ENCODE assay signal across 24 cellular contexts in genomic region chr11:33027846-33028536, GRCh38. TPM values are rescaled to one million over a fixed set of nuclear protein-coding genes. Genes with fewer than 3 reads are reported as not detected.
A peak's percentile ranks its signal among the peaks of the same experiment; 100 is the strongest.
DNase-seq lines count a peak whose midpoint lies in the region; ATAC-seq and TF ChIP-seq lines count a peak whose summit lies in the region.
"Had no signal": no experiment of that assay in that cellular context is flagged by ENCODE, and none has a peak within 500 bp of the region (broad histone marks: within the 10 kb centered on the region; RNA-seq: fewer than 3 reads in every experiment).

No MANE protein-coding gene starts in this region.

- no peaks in the 10 kb centered on the region for H3K4me1 Mint-ChIP-seq in T-cell
- H3K4me1 Mint-ChIP-seq: CD8-positive, alpha-beta memory T cell; IgD-negative memory B cell had no signal

- CTCF ChIA-PET in SK-N-SH (lab: Yijun Ruan, JAX) (interaction anchor here (1.8 kb wide), 1 partner anchor 38 kb away, joined by 5 read pairs; no protein-coding TSS in a partner anchor), T-cell (lab: Charles Lee) (no interaction called here)

- H4K20me1 ChIP-seq in SK-N-SH (ENCODE audit: insufficient read depth) = no peaks in the 10 kb centered on the region
- peaks cover 3% of the 10 kb centered on the region for H4K20me1 ChIP-seq in osteoblast (ENCODE audit: insufficient read depth, low read length)

- TF ChIP-seq EP300 in SK-N-SH (IDR thresholded peaks at IDR 0.05; ENCODE audit: borderline replicate concordance in 1 of 2, low read depth in 1 of 2, low read length in 1 of 2) = peak in 1 of 2 experiments; percentile 61; a peak in 1 of 4 replicates

- DNase-seq in ELR (ENCODE audit: low read depth) (peak; percentile 35), SK-N-SH (no peak), fibroblast of peridontal ligament (ENCODE audit: extremely low read depth) (peak; percentile 26), osteoblast (ENCODE audit: insufficient read length, low spot score, missing footprints) (no peak), SK-N-DZ (ENCODE audit: low spot score) (no peak), T-cell (no peak)
- DNase-seq: CD8-positive, alpha-beta memory T cell; cerebellar nuclear complex; DMS79; lower lobe of right lung; MG63; NCI-H1436; NCI-H2171; NCI-H774; nucleus accumbens; Right ventricle myocardium superior; stimulated activated CD4-positive, alpha-beta T cell treated with anti-CD3 and anti-CD28 coated beads, Interleukin-4, amount 100 ng/mL, for 4 hours; stomach; T-helper 17 cell; upper lobe of left lung had no signal

- H3K9me3 Mint-ChIP-seq in T-cell = no peaks in the 10 kb centered on the region
- H3K9me3 Mint-ChIP-seq: CD8-positive, alpha-beta memory T cell; IgD-negative memory B cell had no signal

- no peak overlapping the region for H3K27ac Mint-ChIP-seq in T-cell
- H3K27ac Mint-ChIP-seq: CD8-positive, alpha-beta memory T cell; IgD-negative memory B cell; T-helper 17 cell had no signal

- no peaks in the 10 kb centered on the region for H3K9me2 ChIP-seq in SK-N-SH

- no peak for ATAC-seq in GM21723 (IDR thresholded peaks at IDR 0.05; ENCODE audit: unreplicated experiment)
- ATAC-seq in T-cell (replicated peaks in 1 of 4) = no peak
- ATAC-seq in HG03378 (IDR thresholded peaks at IDR 0.05; ENCODE audit: unreplicated experiment) = no peak
- ATAC-seq: lower lobe of right lung, T-helper 17 cell had no signal

- H3K9ac ChIP-seq in SK-N-SH = no peak overlapping the region

- no peak for TF ChIP-seq CTCF in SK-N-SH (IDR thresholded peaks at IDR 0.05)
- TF ChIP-seq CTCF in osteoblast (IDR thresholded peaks at IDR 0.05; ENCODE audit: extremely low read depth, low read depth, low read length) = no peak

- no peaks in the 10 kb centered on the region for H3K27me3 ChIP-seq in SK-N-SH (ENCODE audit: insufficient read depth)
- H3K27me3 ChIP-seq in osteoblast (ENCODE audit: insufficient read depth, low read length) = no peaks in the 10 kb centered on the region
- H3K27me3 ChIP-seq: MG63, stomach, upper lobe of left lung had no signal

- peaks cover 13 to 23% of the 10 kb centered on the region in 2 experiments for H3K36me3 ChIP-seq in SK-N-SH (replicated peaks in 1 of 2; ENCODE audit: control insufficient read depth in 1 of 2, insufficient read depth in 2 of 2, low read length in 1 of 2)
- peaks cover 9% of the 10 kb centered on the region for H3K36me3 ChIP-seq in osteoblast (ENCODE audit: insufficient read depth, low read length)
- H3K36me3 ChIP-seq: lower lobe of right lung, MG63, upper lobe of left lung had no signal

- H2AFZ ChIP-seq in SK-N-SH (ENCODE audit: low read depth) (no peak overlapping the region), osteoblast (ENCODE audit: low read length) (no peak overlapping the region)

- H3K4me1 ChIP-seq in SK-N-SH (ENCODE audit: control insufficient read depth in 1 of 2, insufficient read depth in 2 of 2, low read depth in 1 of 2, low read length in 1 of 2) (peaks cover 2 to 26% of the 10 kb centered on the region in 2 experiments), osteoblast (ENCODE audit: insufficient read depth, low read length) (peaks cover 19% of the 10 kb centered on the region)
- H3K4me1 ChIP-seq: lower lobe of right lung, stomach, upper lobe of left lung had no signal

- H3K4me3 Mint-ChIP-seq in T-cell = no peak overlapping the region
- H3K4me3 Mint-ChIP-seq: CD8-positive, alpha-beta memory T cell; IgD-negative memory B cell; T-helper 17 cell had no signal

- H3K4me2 ChIP-seq in SK-N-SH (peak overlapping the region; percentile 67), osteoblast (ENCODE audit: insufficient read depth, low read length) (peak overlapping the region; percentile 34)

- 51% methylated on average over 4 of the region's 4 CpGs for WGBS in SK-N-SH (ENCODE audit: low lambda C conversion rate)

- H3K27ac ChIP-seq in SK-N-SH (ENCODE audit: low read depth in 2 of 2, low read length in 1 of 2) = peak overlapping the region; percentile 65 to 79; a peak in 3 of 4 replicates
- no peak overlapping the region for H3K27ac ChIP-seq in osteoblast (ENCODE audit: low read depth, low read length)
- H3K27ac ChIP-seq: HL-60, lower lobe of right lung, stomach, upper lobe of left lung had no signal

- peaks cover 0 to 8% of the 10 kb centered on the region in 2 donors for H3K27me3 Mint-ChIP-seq in T-cell

- POLR2A ChIA-PET in SK-N-SH (lab: Yijun Ruan, JAX) (interaction anchor here (1.3 kb wide), 1 partner anchor 11 kb away, joined by 4 read pairs; the partner anchor contains the start of gene TCP11L1), T-cell (lab: Charles Lee) (interaction anchor here in 1 of 2 donors (0.6 kb wide), 1 partner anchor 97 kb away, joined by 4 read pairs; no protein-coding TSS in a partner anchor)

- peaks cover 28% of the 10 kb centered on the region for H3K79me2 ChIP-seq in SK-N-SH (ENCODE audit: insufficient read depth)
- H3K79me2 ChIP-seq in osteoblast (ENCODE audit: insufficient read depth, low read length) = peaks cover 12% of the 10 kb centered on the region

- H3K9me3 ChIP-seq in SK-N-SH (no peaks in the 10 kb centered on the region), osteoblast (ENCODE audit: low read depth, low read length) (no peaks in the 10 kb centered on the region)
- H3K9me3 ChIP-seq: lower lobe of right lung, MG63, stomach, upper lobe of left lung had no signal

- no peak for TF ChIP-seq RAD21 in SK-N-SH (IDR thresholded peaks at IDR 0.05; ENCODE audit: low read length)

- H3F3A ChIP-seq in SK-N-SH (replicated peaks; ENCODE audit: insufficient read depth) = peaks cover 31% of the 10 kb centered on the region

- H3K4me3 ChIP-seq in SK-N-SH (ENCODE audit: low read depth in 2 of 2, low read length in 1 of 2) = peak overlapping the region in 1 of 2 experiments; percentile 43; a peak in 2 of 4 replicates
- no peak overlapping the region for H3K4me3 ChIP-seq in osteoblast (ENCODE audit: insufficient read depth, low read length)
- H3K4me3 ChIP-seq: lower lobe of right lung, MG63, stomach, upper lobe of left lung had no signal

- no peaks in the 10 kb centered on the region for H3K36me3 Mint-ChIP-seq in T-cell
- H3K36me3 Mint-ChIP-seq: CD8-positive, alpha-beta memory T cell had no signal

TF ChIP-seq in SK-N-SH, 30 proteins besides CTCF, POLR2A, EP300 and RAD21:
- no peak for TF ChIP-seq USF2 (IDR thresholded peaks at IDR 0.05; ENCODE audit: borderline replicate concordance, low read depth, low read length)
- peak; percentile 65 for TF ChIP-seq JUND (IDR thresholded peaks at IDR 0.05)
- TF ChIP-seq FOSL2 (IDR thresholded peaks at IDR 0.05; ENCODE audit: borderline replicate concordance, low read depth) = peak; percentile 70; the same call in 1 of the 2 replicates
- peak; percentile 78; the same call in 1 of the 2 replicates for TF ChIP-seq TEAD4 (IDR thresholded peaks at IDR 0.05; ENCODE audit: borderline replicate concordance, insufficient read depth)
- 0 out of 2 replicates have a peak, but pooled peaks have one; percentile 28 for TF ChIP-seq POLR2AphosphoS5 (IDR thresholded peaks at IDR 0.05; ENCODE audit: low read depth, low read length)
- no peak for TF ChIP-seq CHD2 (IDR thresholded peaks at IDR 0.05; ENCODE audit: low read length, partially characterized antibody)
- TF ChIP-seq PBX3 (IDR thresholded peaks at IDR 0.05) = peak; percentile 88
- peak; percentile 83 for TF ChIP-seq TCF12 (IDR thresholded peaks at IDR 0.05)
- peak; percentile 38; the same call in 1 of the 2 replicates for TF ChIP-seq RXRA (IDR thresholded peaks at IDR 0.05; ENCODE audit: borderline replicate concordance, low read depth)
- no peak for TF ChIP-seq SIN3A (IDR thresholded peaks at IDR 0.05; ENCODE audit: borderline replicate concordance, low read depth, low read length)

RNA-seq across cellular contexts. Expression of gene TCP11L1, which starts 11.4 kb away (rescaled TPM):
- polyA plus RNA-seq in SK-N-SH (2012; rRNA removed) = 12.7 and 15.1 TPM in 2 replicates
- polyA plus RNA-seq in SK-N-SH (2012; cell fraction: cytosol; rRNA removed) = 13.1 and 13.2 TPM in 2 replicates
- 15.3 and 17.0 TPM in 2 replicates for polyA plus RNA-seq in SK-N-SH (2012; cell fraction: nucleus; rRNA removed)
- 32.7 and 35.8 TPM in 2 replicates for total RNA-seq in osteoblast
- polyA plus RNA-seq in SK-N-DZ (2014; cell fraction: cytosol; rRNA removed) = 14.0 and 20.5 TPM in 2 replicates
- polyA plus RNA-seq in SK-N-DZ (2014; cell fraction: nucleus; rRNA removed) = 13.1 and 14.9 TPM in 2 replicates
- 10 to 100 TPM; 12.8 to 20.3 (median 15.1) TPM for total RNA-seq in T-cell

RNA-seq across cellular contexts. Expression of gene DEPDC7, which starts 12.3 kb away (rescaled TPM):
- 9.7 and 14.2 TPM in 2 replicates for polyA plus RNA-seq in SK-N-SH (2012; rRNA removed)
- polyA plus RNA-seq in SK-N-SH (2012; cell fraction: cytosol; rRNA removed) = 11.2 and 11.5 TPM in 2 replicates
- 13.7 and 30.5 TPM in 2 replicates for polyA plus RNA-seq in SK-N-SH (2012; cell fraction: nucleus; rRNA removed)
- total RNA-seq in osteoblast (13.3 and 14.5 TPM in 2 replicates), T-cell (1 to 10 TPM; 2.1 to 5.3 (median 2.5) TPM)
- polyA plus RNA-seq in SK-N-DZ (2014; cell fraction: cytosol; rRNA removed) = 6.1 and 8.6 TPM in 2 replicates
- 21.0 and 30.8 TPM in 2 replicates for polyA plus RNA-seq in SK-N-DZ (2014; cell fraction: nucleus; rRNA removed)
- polyA plus RNA-seq: IgD-negative memory B cell had no signal

Comparison
In these comparisons a context has a peak if more than half of its experiments do, and no peak if none do; other contexts are left out.
1. DNase-seq: peak in ELR (single experiment) and fibroblast of peridontal ligament (single experiment); none in SK-N-SH (single experiment), osteoblast (single experiment), SK-N-DZ (single experiment) and T-cell (0 of 34).